ENCODE assay signal across 8 cellular contexts in the genomic region with DNA sequence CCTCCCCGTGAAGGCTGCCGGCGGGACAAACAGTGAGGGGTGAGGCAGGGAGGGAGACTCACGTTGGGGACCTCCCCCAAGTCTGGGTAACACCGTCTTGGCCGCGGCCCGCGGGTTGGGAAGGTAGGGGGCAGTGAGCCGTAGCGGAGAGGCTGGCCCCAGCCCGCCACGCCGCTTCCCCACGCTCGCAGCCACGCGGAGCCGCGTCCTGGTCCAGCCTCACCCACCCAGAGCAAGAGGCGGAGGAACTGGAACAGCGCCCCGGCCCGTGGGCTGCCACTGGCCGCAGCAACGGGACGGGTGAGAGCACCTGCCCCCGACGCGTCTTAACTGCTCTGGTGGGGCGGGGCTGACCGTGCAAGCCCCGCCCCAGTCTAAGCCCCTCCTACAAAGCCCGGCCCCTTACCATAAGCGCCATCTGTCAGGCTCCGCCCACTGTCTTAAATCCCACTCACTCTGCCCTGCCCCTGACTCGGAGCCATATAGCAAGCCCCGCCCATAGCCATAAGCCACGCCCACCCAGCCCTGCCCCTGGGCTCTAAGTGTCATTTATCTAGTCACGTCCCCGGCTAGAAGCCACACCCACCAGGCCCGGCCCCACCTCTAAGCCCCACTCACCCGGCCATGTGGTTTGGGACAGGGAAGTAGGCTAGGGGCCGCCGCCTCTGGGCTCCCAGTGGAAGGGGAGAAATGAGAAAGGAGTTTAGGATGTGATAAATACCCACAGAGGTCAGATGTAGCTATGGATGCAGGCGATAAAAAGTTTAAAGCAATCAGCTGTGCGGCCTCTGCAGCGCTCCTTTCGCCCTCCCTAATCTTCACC. TPM values are rescaled to one million over a fixed set of nuclear protein-coding genes. Genes with fewer than 3 reads are reported as not detected.
DNase-seq lines count a peak whose midpoint lies in the region; ATAC-seq and TF ChIP-seq lines count a peak whose summit lies in the region.

No MANE protein-coding gene starts in this region.

- DNase-seq in GM13976 (ENCODE audit: low spot score) (peak; percentile 98), NCI-H187 treated with DMSO at 0.1 percent for 48 hours (lab: John Stamatoyannopoulos, UW) (peak; percentile 1), UCSD-AML1 (lab: John Stamatoyannopoulos, UW; ENCODE audit: unreplicated experiment) (peak; percentile 91), brain microvascular endothelial cell (peak; percentile 71), smooth muscle cell (lab: John Stamatoyannopoulos, UW; ENCODE audit: unreplicated experiment) (peak; percentile 45), cerebellar nuclear complex (lab: John Stamatoyannopoulos, UW) (no peak)

- no peaks in the 10 kb centered on the region for H3K79me2 ChIP-seq in smooth muscle cell (ENCODE audit: low read depth)

- H3K9me3 ChIP-seq in iPS-20b (ENCODE audit: insufficient read depth, low read depth, low read length) (no peaks in the 10 kb centered on the region), smooth muscle cell (replicated peaks; ENCODE audit: low read depth) (no peaks in the 10 kb centered on the region)

- in situ Hi-C loops in GM13976 (cut with MboI; ENCODE audit: low sequenced_read_pairs, unreplicated experiment), result no loop called here
- in situ Hi-C loops in brain microvascular endothelial cell (cut with HindIII; ENCODE audit: low pct_ligation_motif_present, low sequenced_read_pairs), result no loop called here

- H3F3A ChIP-seq in smooth muscle cell (ENCODE audit: low read depth), result no peaks in the 10 kb centered on the region

- WGBS in smooth muscle cell (ENCODE audit: low lambda C conversion rate), result 11% methylated on average over 43 of the region's 49 CpGs

- TF ChIP-seq CTCF in GM13976 (IDR thresholded peaks at IDR 0.05; ENCODE audit: borderline replicate concordance, control extremely low read depth, extremely low read depth, insufficient read depth, missing control alignments), result no peak
- TF ChIP-seq CTCF in brain microvascular endothelial cell (IDR thresholded peaks at IDR 0.05; ENCODE audit: low read depth, low read length, missing control alignments), result no peak
- TF ChIP-seq CTCF in smooth muscle cell (IDR thresholded peaks at IDR 0.05; ENCODE audit: borderline replicate concordance, insufficient read depth, poor library complexity, severe bottlenecking), result no peak

- peak overlapping the region; percentile 83 for H3K4me2 ChIP-seq in smooth muscle cell

- H3K9ac ChIP-seq in iPS-20b (ENCODE audit: low read depth, low read length) (peak overlapping the region; percentile 48; the same call in 1 of the 2 replicates), smooth muscle cell (ENCODE audit: low read depth) (no peak overlapping the region)

- H3K27ac ChIP-seq in brain microvascular endothelial cell, result no peak overlapping the region
- H3K27ac ChIP-seq in iPS-20b (ENCODE audit: low read length), result no peak overlapping the region
- no peak overlapping the region for H3K27ac ChIP-seq in smooth muscle cell (ENCODE audit: low read depth)

- H3K4me3 ChIP-seq in brain microvascular endothelial cell (ENCODE audit: low read depth, low read length), result peak overlapping the region; percentile 3
- peak overlapping the region; percentile 71 for H3K4me3 ChIP-seq in iPS-20b (ENCODE audit: low read length)
- peak overlapping the region; percentile 35 for H3K4me3 ChIP-seq in smooth muscle cell

- no peaks in the 10 kb centered on the region for H3K27me3 ChIP-seq in brain microvascular endothelial cell (replicated peaks)
- peaks cover 15% of the 10 kb centered on the region for H3K27me3 ChIP-seq in iPS-20b (ENCODE audit: insufficient read depth, low read length)
- no peaks in the 10 kb centered on the region for H3K27me3 ChIP-seq in smooth muscle cell (ENCODE audit: low read depth)

- H3K36me3 ChIP-seq in brain microvascular endothelial cell (replicated peaks), result no peaks in the 10 kb centered on the region
- no peaks in the 10 kb centered on the region for H3K36me3 ChIP-seq in iPS-20b (ENCODE audit: insufficient read depth, low read depth, low read length)
- no peaks in the 10 kb centered on the region for H3K36me3 ChIP-seq in smooth muscle cell (ENCODE audit: low read depth)

- peak overlapping the region; percentile 81 for H2AFZ ChIP-seq in smooth muscle cell (ENCODE audit: low read depth)

- peak; percentile 79 for ATAC-seq in HG02840 (IDR thresholded peaks at IDR 0.05; ENCODE audit: low FRiP score, unreplicated experiment)

- no peaks in the 10 kb centered on the region for H3K4me1 ChIP-seq in iPS-20b (ENCODE audit: insufficient read depth, low read length)
- H3K4me1 ChIP-seq in smooth muscle cell (ENCODE audit: low read depth), result no peaks in the 10 kb centered on the region

- no peaks in the 10 kb centered on the region for H4K20me1 ChIP-seq in smooth muscle cell (ENCODE audit: low read depth)

RNA-seq across cellular contexts. Expression of gene CCL25, which starts 2.1 kb away (rescaled TPM):
- total RNA-seq in smooth muscle cell, result not detected in 2 replicates
- polyA plus RNA-seq in smooth muscle cell, result 0.91 TPM in 1 of 2 replicates, not detected in the other

RNA-seq across cellular contexts. Expression of gene ELAVL1, which starts 45.0 kb away (rescaled TPM):
- total RNA-seq in smooth muscle cell, result 32.8 and 47.9 TPM in 2 replicates
- 90.7 and 91.6 TPM in 2 replicates for polyA plus RNA-seq in smooth muscle cell

Comparison
In these comparisons a context has a peak if more than half of its experiments do, and no peak if none do; other contexts are left out.
1. DNase-seq: peak in GM13976 (single experiment), NCI-H187 treated with DMSO at 0.1 percent for 48 hours (single experiment), UCSD-AML1 (single experiment), brain microvascular endothelial cell (single experiment) and smooth muscle cell (single experiment); none in cerebellar nuclear complex (0 of 2).
2. H3K4me3 ChIP-seq: peak in every context shown above with its lines; median percentile 71 in iPS-20b; 35 in smooth muscle cell; 3 in brain microvascular endothelial cell.